ENCODE assay signal across 8 cellular contexts in the genomic region with DNA sequence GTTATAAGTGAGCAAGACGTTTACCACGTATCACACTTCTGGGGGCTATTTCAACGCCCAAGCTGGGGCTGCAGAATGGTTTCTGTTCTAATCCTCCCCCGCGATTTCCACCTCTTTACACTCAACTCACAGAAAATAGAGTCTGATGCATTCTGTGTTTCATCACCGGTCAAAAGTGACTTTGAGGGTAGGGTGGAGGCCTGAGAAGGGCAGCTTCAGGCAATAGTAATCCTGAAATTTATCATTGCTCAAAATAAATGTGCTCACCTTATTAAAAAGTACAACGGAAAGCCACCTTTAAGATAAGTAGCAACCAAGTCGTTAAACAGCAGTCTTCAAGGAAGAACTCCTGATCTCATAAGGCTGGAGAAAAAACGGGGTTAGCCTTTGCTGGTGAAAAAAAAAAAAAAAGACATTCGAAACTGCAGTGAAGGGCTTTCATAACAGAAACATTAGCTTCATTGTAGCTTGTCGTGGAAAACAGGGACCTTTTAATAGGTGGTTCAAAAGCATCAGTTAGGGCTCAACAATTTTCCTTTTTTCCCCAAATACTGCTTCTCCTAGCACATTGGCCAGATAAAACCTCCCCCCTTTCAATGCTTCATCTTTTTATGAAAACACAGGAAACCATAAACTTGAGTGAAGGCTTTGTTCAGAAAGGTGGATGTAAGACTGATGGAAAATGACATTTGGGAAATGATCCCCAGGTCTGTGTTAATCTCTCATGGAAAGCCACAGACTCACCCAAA.
DNase-seq lines count a peak whose midpoint lies in the region; ATAC-seq and TF ChIP-seq lines count a peak whose summit lies in the region.

No MANE protein-coding gene starts in this region.

- H3K27ac ChIP-seq in OCI-LY3 (ENCODE audit: low read length) = peak overlapping the region; percentile 60
- H3K27ac ChIP-seq in stomach smooth muscle (ENCODE audit: low read length) = peak overlapping the region; percentile 99

- H3K9ac ChIP-seq in OCI-LY3 (ENCODE audit: low read length) = peak overlapping the region; percentile 88
- peak overlapping the region; percentile 98 to 99 for H3K9ac ChIP-seq in stomach smooth muscle (ENCODE audit: low read length in 2 of 2)

- H3K9me3 Mint-ChIP-seq in brain = no peaks in the 10 kb centered on the region

- peak overlapping the region; percentile 90 for H3K4me2 ChIP-seq in OCI-LY3 (ENCODE audit: low read length)

- H3K79me2 ChIP-seq in OCI-LY3 (ENCODE audit: low read length) = peaks cover 49% of the 10 kb centered on the region

- H3K27me3 ChIP-seq in OCI-LY3 (ENCODE audit: low read depth, low read length) = no peaks in the 10 kb centered on the region
- no peaks in the 10 kb centered on the region for H3K27me3 ChIP-seq in stomach smooth muscle (ENCODE audit: control insufficient read depth in 1 of 2, insufficient read depth in 2 of 2, low read length in 2 of 2)

- H3K27ac Mint-ChIP-seq in brain = peak overlapping the region; percentile 90 to 100 (median 98)

- DNase-seq in NCI-H82 (lab: John Stamatoyannopoulos, UW) = peak; percentile 29
- DNase-seq in NCI-H82 treated with DMSO at 0.1 percent for 48 hours (lab: John Stamatoyannopoulos, UW; ENCODE audit: unreplicated experiment) = no peak
- DNase-seq in medulla oblongata (ENCODE audit: extremely low spot score) = peak; percentile 53

- TF ChIP-seq CTCF in OCI-LY3 (IDR thresholded peaks at IDR 0.05; ENCODE audit: low read depth, low read length) (no peak), brain (conservative IDR thresholded peaks at IDR 0.05) (no peak)

- peak overlapping the region; percentile 89 for H3K4me3 ChIP-seq in OCI-LY3 (ENCODE audit: low read length)
- H3K4me3 ChIP-seq in stomach smooth muscle (ENCODE audit: low read length in 2 of 2) = peak overlapping the region; percentile 83 to 89

- H3K36me3 Mint-ChIP-seq in brain = no peaks in the 10 kb centered on the region

- peak overlapping the region; percentile 69 for H2AFZ ChIP-seq in OCI-LY3 (ENCODE audit: low read depth, low read length)

- H4K20me1 ChIP-seq in OCI-LY3 (ENCODE audit: insufficient read depth, low read length) = peaks cover 28% of the 10 kb centered on the region

- no peak for ATAC-seq in HG03378 (IDR thresholded peaks at IDR 0.05; ENCODE audit: unreplicated experiment)
- no peak for ATAC-seq in GM21515 (IDR thresholded peaks at IDR 0.05; ENCODE audit: unreplicated experiment)

- peaks cover 16% of the 10 kb centered on the region for H3K27me3 Mint-ChIP-seq in brain

- peaks cover 85% of the 10 kb centered on the region for H3K4me1 Mint-ChIP-seq in brain

- H3K4me3 Mint-ChIP-seq in brain = peak overlapping the region; percentile 87 to 98 (median 88)

- H3K36me3 ChIP-seq in OCI-LY3 (replicated peaks; ENCODE audit: low read depth, low read length) (peaks cover 3% of the 10 kb centered on the region), stomach smooth muscle (ENCODE audit: control insufficient read depth in 2 of 2, insufficient read depth in 2 of 2, low read length in 2 of 2) (peaks cover 0 to 4% of the 10 kb centered on the region in 2 donors)

- H3K9me3 ChIP-seq in OCI-LY3 (ENCODE audit: insufficient read depth, low read length) (no peaks in the 10 kb centered on the region), stomach smooth muscle (ENCODE audit: control insufficient read depth in 2 of 2, low read length in 2 of 2) (no peaks in the 10 kb centered on the region)

- H3K4me1 ChIP-seq in OCI-LY3 (ENCODE audit: low read length) (peaks cover 38% of the 10 kb centered on the region), stomach smooth muscle (ENCODE audit: control insufficient read depth, insufficient read depth, low read length) (peaks cover 68% of the 10 kb centered on the region)
